Comparison of ENCODE assay signal across 1 cellular context in the genomic region with DNA sequence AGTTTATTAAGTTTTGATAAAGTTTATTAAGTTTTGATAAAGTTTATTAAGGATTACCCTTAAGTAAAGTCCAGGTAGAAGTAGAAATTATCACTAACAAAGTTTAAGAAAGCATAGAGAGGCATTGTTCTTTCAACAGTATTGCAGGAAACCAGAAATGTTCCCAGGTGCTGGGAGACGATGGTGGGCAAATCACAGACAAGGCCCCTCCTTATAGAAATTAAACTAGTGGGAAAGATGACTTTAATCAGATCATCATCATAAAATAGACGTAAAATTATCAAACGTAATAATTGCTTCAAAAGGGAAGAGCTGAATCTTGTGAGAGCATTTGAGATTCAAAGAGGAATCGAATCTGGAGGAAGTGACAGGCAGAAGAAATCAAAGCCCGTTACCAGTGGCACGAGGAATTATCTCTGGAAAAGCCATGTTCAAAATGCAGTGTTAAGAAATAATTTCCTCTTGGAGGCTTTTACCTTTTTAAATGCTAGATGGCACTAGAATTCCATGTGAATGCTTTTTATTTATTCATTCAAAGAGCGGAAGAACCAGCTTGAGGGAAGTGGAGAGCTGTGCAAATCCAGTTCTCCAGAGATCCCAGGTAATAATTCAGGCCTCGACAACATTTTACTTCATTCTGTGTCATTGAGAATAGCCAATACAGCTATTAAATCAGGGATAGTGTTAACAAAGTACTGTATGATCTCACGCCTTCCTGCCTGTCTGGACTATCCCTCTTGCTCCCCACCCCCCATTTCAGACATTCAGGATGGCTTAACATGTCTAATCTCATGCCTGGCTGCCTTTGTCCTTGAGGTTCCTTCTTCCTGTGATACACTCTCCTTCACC.
TF ChIP-seq lines count a peak whose summit lies in the region.

No MANE protein-coding gene starts in this region.

TF ChIP-seq in GM12878, 131 proteins besides CTCF, POLR2A, EP300 and RAD21:
- TF ChIP-seq SMC3 (IDR thresholded peaks at IDR 0.05; ENCODE audit: borderline replicate concordance, low read length) (no peak), PBX3 (IDR thresholded peaks at IDR 0.05; ENCODE audit: insufficient replicate concordance, low read depth, low read length) (no peak), TBL1XR1 (IDR thresholded peaks at IDR 0.05; ENCODE audit: low read depth, low read length) (no peak), SREBF2 (IDR thresholded peaks at IDR 0.05; ENCODE audit: low read length) (no peak), IKZF2 (IDR thresholded peaks at IDR 0.05) (no peak), NKRF (conservative IDR thresholded peaks at IDR 0.05) (no peak), RB1 (IDR thresholded peaks at IDR 0.05; ENCODE audit: borderline replicate concordance) (no peak), JUNB (IDR thresholded peaks at IDR 0.05) (no peak)
- TF ChIP-seq, protein P1, sequence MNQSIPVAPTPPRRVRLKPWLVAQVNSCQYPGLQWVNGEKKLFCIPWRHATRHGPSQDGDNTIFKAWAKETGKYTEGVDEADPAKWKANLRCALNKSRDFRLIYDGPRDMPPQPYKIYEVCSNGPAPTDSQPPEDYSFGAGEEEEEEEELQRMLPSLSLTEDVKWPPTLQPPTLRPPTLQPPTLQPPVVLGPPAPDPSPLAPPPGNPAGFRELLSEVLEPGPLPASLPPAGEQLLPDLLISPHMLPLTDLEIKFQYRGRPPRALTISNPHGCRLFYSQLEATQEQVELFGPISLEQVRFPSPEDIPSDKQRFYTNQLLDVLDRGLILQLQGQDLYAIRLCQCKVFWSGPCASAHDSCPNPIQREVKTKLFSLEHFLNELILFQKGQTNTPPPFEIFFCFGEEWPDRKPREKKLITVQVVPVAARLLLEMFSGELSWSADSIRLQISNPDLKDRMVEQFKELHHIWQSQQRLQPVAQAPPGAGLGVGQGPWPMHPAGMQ (IDR thresholded peaks at IDR 0.05; ENCODE audit: borderline replicate concordance), result no peak
- TF ChIP-seq, protein P2, sequence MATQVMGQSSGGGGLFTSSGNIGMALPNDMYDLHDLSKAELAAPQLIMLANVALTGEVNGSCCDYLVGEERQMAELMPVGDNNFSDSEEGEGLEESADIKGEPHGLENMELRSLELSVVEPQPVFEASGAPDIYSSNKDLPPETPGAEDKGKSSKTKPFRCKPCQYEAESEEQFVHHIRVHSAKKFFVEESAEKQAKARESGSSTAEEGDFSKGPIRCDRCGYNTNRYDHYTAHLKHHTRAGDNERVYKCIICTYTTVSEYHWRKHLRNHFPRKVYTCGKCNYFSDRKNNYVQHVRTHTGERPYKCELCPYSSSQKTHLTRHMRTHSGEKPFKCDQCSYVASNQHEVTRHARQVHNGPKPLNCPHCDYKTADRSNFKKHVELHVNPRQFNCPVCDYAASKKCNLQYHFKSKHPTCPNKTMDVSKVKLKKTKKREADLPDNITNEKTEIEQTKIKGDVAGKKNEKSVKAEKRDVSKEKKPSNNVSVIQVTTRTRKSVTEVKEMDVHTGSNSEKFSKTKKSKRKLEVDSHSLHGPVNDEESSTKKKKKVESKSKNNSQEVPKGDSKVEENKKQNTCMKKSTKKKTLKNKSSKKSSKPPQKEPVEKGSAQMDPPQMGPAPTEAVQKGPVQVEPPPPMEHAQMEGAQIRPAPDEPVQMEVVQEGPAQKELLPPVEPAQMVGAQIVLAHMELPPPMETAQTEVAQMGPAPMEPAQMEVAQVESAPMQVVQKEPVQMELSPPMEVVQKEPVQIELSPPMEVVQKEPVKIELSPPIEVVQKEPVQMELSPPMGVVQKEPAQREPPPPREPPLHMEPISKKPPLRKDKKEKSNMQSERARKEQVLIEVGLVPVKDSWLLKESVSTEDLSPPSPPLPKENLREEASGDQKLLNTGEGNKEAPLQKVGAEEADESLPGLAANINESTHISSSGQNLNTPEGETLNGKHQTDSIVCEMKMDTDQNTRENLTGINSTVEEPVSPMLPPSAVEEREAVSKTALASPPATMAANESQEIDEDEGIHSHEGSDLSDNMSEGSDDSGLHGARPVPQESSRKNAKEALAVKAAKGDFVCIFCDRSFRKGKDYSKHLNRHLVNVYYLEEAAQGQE (IDR thresholded peaks at IDR 0.05; ENCODE audit: low read depth, low read length), result no peak
- TF ChIP-seq, protein P3, sequence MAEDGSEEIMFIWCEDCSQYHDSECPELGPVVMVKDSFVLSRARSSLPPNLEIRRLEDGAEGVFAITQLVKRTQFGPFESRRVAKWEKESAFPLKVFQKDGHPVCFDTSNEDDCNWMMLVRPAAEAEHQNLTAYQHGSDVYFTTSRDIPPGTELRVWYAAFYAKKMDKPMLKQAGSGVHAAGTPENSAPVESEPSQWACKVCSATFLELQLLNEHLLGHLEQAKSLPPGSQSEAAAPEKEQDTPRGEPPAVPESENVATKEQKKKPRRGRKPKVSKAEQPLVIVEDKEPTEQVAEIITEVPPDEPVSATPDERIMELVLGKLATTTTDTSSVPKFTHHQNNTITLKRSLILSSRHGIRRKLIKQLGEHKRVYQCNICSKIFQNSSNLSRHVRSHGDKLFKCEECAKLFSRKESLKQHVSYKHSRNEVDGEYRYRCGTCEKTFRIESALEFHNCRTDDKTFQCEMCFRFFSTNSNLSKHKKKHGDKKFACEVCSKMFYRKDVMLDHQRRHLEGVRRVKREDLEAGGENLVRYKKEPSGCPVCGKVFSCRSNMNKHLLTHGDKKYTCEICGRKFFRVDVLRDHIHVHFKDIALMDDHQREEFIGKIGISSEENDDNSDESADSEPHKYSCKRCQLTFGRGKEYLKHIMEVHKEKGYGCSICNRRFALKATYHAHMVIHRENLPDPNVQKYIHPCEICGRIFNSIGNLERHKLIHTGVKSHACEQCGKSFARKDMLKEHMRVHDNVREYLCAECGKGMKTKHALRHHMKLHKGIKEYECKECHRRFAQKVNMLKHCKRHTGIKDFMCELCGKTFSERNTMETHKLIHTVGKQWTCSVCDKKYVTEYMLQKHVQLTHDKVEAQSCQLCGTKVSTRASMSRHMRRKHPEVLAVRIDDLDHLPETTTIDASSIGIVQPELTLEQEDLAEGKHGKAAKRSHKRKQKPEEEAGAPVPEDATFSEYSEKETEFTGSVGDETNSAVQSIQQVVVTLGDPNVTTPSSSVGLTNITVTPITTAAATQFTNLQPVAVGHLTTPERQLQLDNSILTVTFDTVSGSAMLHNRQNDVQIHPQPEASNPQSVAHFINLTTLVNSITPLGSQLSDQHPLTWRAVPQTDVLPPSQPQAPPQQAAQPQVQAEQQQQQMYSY (CRISPR knock-in tag; IDR thresholded peaks at IDR 0.05), result no peak
- TF ChIP-seq, protein P4, sequence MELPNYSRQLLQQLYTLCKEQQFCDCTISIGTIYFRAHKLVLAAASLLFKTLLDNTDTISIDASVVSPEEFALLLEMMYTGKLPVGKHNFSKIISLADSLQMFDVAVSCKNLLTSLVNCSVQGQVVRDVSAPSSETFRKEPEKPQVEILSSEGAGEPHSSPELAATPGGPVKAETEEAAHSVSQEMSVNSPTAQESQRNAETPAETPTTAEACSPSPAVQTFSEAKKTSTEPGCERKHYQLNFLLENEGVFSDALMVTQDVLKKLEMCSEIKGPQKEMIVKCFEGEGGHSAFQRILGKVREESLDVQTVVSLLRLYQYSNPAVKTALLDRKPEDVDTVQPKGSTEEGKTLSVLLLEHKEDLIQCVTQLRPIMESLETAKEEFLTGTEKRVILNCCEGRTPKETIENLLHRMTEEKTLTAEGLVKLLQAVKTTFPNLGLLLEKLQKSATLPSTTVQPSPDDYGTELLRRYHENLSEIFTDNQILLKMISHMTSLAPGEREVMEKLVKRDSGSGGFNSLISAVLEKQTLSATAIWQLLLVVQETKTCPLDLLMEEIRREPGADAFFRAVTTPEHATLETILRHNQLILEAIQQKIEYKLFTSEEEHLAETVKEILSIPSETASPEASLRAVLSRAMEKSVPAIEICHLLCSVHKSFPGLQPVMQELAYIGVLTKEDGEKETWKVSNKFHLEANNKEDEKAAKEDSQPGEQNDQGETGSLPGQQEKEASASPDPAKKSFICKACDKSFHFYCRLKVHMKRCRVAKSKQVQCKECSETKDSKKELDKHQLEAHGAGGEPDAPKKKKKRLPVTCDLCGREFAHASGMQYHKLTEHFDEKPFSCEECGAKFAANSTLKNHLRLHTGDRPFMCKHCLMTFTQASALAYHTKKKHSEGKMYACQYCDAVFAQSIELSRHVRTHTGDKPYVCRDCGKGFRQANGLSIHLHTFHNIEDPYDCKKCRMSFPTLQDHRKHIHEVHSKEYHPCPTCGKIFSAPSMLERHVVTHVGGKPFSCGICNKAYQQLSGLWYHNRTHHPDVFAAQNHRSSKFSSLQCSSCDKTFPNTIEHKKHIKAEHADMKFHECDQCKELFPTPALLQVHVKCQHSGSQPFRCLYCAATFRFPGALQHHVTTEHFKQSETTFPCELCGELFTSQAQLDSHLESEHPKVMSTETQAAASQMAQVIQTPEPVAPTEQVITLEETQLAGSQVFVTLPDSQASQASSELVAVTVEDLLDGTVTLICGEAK (IDR thresholded peaks at IDR 0.05; ENCODE audit: borderline replicate concordance), result no peak
- TF ChIP-seq, protein P5, sequence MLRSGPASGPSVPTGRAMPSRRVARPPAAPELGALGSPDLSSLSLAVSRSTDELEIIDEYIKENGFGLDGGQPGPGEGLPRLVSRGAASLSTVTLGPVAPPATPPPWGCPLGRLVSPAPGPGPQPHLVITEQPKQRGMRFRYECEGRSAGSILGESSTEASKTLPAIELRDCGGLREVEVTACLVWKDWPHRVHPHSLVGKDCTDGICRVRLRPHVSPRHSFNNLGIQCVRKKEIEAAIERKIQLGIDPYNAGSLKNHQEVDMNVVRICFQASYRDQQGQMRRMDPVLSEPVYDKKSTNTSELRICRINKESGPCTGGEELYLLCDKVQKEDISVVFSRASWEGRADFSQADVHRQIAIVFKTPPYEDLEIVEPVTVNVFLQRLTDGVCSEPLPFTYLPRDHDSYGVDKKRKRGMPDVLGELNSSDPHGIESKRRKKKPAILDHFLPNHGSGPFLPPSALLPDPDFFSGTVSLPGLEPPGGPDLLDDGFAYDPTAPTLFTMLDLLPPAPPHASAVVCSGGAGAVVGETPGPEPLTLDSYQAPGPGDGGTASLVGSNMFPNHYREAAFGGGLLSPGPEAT (IDR thresholded peaks at IDR 0.05; ENCODE audit: low read depth), result no peak
